In genomic region chr5:83085106-83085505, GRCh38 we compare ENCODE assay signal across 1 cellular context.
A peak's percentile ranks its signal among the peaks of the same experiment; 100 is the strongest.
TF ChIP-seq lines count a peak whose summit lies in the region.

No MANE protein-coding gene starts in this region.

TF ChIP-seq in HepG2, 621 proteins besides CTCF, POLR2A, EP300 and RAD21 (continued from another document and continues in another):
- TF ChIP-seq SUZ12 (IDR thresholded peaks at IDR 0.05; ENCODE audit: low read depth, low read length) = no peak
- no peak for TF ChIP-seq ZNF879 (CRISPR knock-in tag; IDR thresholded peaks at IDR 0.05)
- TF ChIP-seq REPIN1 (CRISPR knock-in tag; IDR thresholded peaks at IDR 0.05; ENCODE audit: borderline replicate concordance, low read depth) = no peak
- TF ChIP-seq RELA (CRISPR knock-in tag; IDR thresholded peaks at IDR 0.05) = no peak
- TF ChIP-seq DZIP1 (CRISPR knock-in tag; IDR thresholded peaks at IDR 0.05) = no peak
- TF ChIP-seq GTF2F1 (IDR thresholded peaks at IDR 0.05; ENCODE audit: low read length) = no peak
- no peak for TF ChIP-seq AHR (CRISPR knock-in tag; IDR thresholded peaks at IDR 0.05)
- peak; percentile 58; the same call in 1 of the 2 replicates for TF ChIP-seq POGZ (CRISPR knock-in tag; IDR thresholded peaks at IDR 0.05)
- no peak for TF ChIP-seq ZNF30 (CRISPR knock-in tag; IDR thresholded peaks at IDR 0.05)
- no peak for TF ChIP-seq GMEB1 (CRISPR knock-in tag; IDR thresholded peaks at IDR 0.05; ENCODE audit: borderline replicate concordance)
- TF ChIP-seq ZNF574 (CRISPR knock-in tag; IDR thresholded peaks at IDR 0.05) = no peak
- no peak for TF ChIP-seq ZNF598 (CRISPR knock-in tag; IDR thresholded peaks at IDR 0.05; ENCODE audit: borderline replicate concordance)
- peak; percentile 90 for TF ChIP-seq HHEX (CRISPR knock-in tag; IDR thresholded peaks at IDR 0.05)
- TF ChIP-seq MXD3 (CRISPR knock-in tag; IDR thresholded peaks at IDR 0.05) = no peak
- TF ChIP-seq WIZ (CRISPR knock-in tag; IDR thresholded peaks at IDR 0.05) = no peak
- no peak for TF ChIP-seq ZBTB1 (CRISPR knock-in tag; IDR thresholded peaks at IDR 0.05; ENCODE audit: borderline replicate concordance)
- TF ChIP-seq ZNF337 (CRISPR knock-in tag; IDR thresholded peaks at IDR 0.05; ENCODE audit: borderline replicate concordance, low read depth) = no peak
- TF ChIP-seq ZFYVE20 (CRISPR knock-in tag; IDR thresholded peaks at IDR 0.05; ENCODE audit: borderline replicate concordance, low read depth) = no peak
- TF ChIP-seq ZNF556 (CRISPR knock-in tag; IDR thresholded peaks at IDR 0.05; ENCODE audit: borderline replicate concordance) = peak; percentile 24; the same call in 1 of the 2 replicates
- no peak for TF ChIP-seq KAT7 (CRISPR knock-in tag; IDR thresholded peaks at IDR 0.05; ENCODE audit: borderline replicate concordance)
- no peak for TF ChIP-seq ZNF550 (CRISPR knock-in tag; IDR thresholded peaks at IDR 0.05; ENCODE audit: borderline replicate concordance)
- TF ChIP-seq ZFAT (CRISPR knock-in tag; conservative IDR thresholded peaks at IDR 0.05) = no peak
- peak; percentile 69 to 86 for TF ChIP-seq NR2F1 (CRISPR knock-in tag; IDR thresholded peaks at IDR 0.05)
- TF ChIP-seq ZNF792 (CRISPR knock-in tag; IDR thresholded peaks at IDR 0.05) = peak; percentile 54; the same call in 1 of the 2 replicates
- TF ChIP-seq ZNF501 (CRISPR knock-in tag; IDR thresholded peaks at IDR 0.05) = no peak
- no peak for TF ChIP-seq NFATC3 (CRISPR knock-in tag; IDR thresholded peaks at IDR 0.05)
- TF ChIP-seq BATF2 (CRISPR knock-in tag; IDR thresholded peaks at IDR 0.05) = no peak
- peak; percentile 42; the same call in 1 of the 2 replicates for TF ChIP-seq MLX (CRISPR knock-in tag; IDR thresholded peaks at IDR 0.05)
- TF ChIP-seq PAXIP1 (CRISPR knock-in tag; conservative IDR thresholded peaks at IDR 0.05) = peak; percentile 83
- no peak for TF ChIP-seq SMARCE1 (IDR thresholded peaks at IDR 0.05; ENCODE audit: borderline replicate concordance)
- TF ChIP-seq AKNA (CRISPR knock-in tag; IDR thresholded peaks at IDR 0.05; ENCODE audit: borderline replicate concordance) = no peak
- no peak for TF ChIP-seq ZNF674 (CRISPR knock-in tag; IDR thresholded peaks at IDR 0.05; ENCODE audit: low read depth)
- no peak for TF ChIP-seq ADNP (CRISPR knock-in tag; IDR thresholded peaks at IDR 0.05)
- no peak for TF ChIP-seq IRF9 (CRISPR knock-in tag; IDR thresholded peaks at IDR 0.05; ENCODE audit: borderline replicate concordance)
- no peak for TF ChIP-seq ZNF317 (CRISPR knock-in tag; IDR thresholded peaks at IDR 0.05)
- no peak for TF ChIP-seq RFX1 (IDR thresholded peaks at IDR 0.05)
- no peak for TF ChIP-seq ZFY (CRISPR knock-in tag; IDR thresholded peaks at IDR 0.05)
- TF ChIP-seq ZNF510 (CRISPR knock-in tag; IDR thresholded peaks at IDR 0.05; ENCODE audit: low read depth) = no peak
- TF ChIP-seq ZBTB33 (CRISPR knock-in tag; IDR thresholded peaks at IDR 0.05) = no peak
- peak; percentile 91 for TF ChIP-seq NCOA2 (CRISPR knock-in tag; IDR thresholded peaks at IDR 0.05)
- peak; percentile 78; the same call in 1 of the 2 replicates for TF ChIP-seq IRF2 (CRISPR knock-in tag; IDR thresholded peaks at IDR 0.05)
- TF ChIP-seq HMG20B (CRISPR knock-in tag; conservative IDR thresholded peaks at IDR 0.05) = peak; percentile 71; the same call in 1 of the 2 replicates
- TF ChIP-seq CBX5 (CRISPR knock-in tag; IDR thresholded peaks at IDR 0.05; ENCODE audit: borderline replicate concordance) = no peak
